8 cellular contexts compared by ENCODE assay signal in the genomic region with DNA sequence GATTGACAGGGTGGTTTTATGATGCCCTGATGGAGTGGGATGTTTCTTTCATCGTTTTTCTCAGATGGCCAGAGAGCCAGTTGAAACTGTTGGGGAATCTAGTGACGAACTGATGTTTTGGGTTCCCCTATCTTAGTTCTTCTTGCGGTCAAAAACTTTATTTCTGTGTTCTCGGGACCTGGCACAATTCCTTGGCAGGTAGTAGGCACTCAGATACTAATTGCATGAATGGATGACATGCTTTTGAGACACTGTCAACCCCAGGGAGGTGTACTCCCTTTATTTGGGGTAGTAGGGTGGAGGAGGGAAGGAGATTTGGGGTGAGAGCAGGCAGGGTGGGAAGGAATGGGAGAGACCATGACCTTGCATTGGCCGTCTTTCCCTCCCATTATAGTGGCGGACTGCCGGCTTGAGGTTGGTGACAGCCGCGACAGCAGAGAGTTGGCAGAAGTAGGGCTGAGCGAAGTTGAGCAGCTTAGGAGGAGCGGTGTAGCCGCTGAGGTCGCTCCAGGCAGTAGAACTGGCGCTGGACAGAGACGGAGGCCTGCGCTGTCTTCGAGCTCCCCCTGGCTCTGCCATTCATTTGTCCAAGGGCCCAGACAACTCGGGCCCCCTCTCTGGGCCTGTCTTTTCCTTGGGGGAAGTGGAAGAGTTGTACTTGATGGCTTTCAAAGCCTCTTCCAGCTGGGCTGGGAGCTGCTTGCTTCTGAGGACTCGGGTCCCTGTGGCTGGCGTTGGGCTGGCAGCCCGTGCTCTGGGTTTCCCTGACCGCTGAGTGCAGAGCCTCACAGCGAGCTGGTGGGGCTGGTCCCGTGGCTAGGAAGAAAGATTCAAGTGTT. TPM values are rescaled to one million over a fixed set of nuclear protein-coding genes. Genes with fewer than 3 reads are reported as not detected.
A peak's percentile ranks its signal among the peaks of the same experiment; 100 is the strongest.
DNase-seq lines count a peak whose midpoint lies in the region; ATAC-seq and TF ChIP-seq lines count a peak whose summit lies in the region.

No MANE protein-coding gene starts in this region.

- H3F3A ChIP-seq in DOHH2 (ENCODE audit: control insufficient read depth, insufficient read depth): peaks cover 15% of the 10 kb centered on the region

- ATAC-seq in left lung: peak; percentile 63
- peak; percentile 35 for ATAC-seq in stimulated activated naive CD8-positive, alpha-beta T cell treated with anti-CD3 and anti-CD28 coated beads, Interleukin-15, amount 100 ng/mL, for 72 hours
- ATAC-seq in HG02970 (IDR thresholded peaks at IDR 0.05; ENCODE audit: low FRiP score, unreplicated experiment): no peak
- no peak for ATAC-seq in GM21825 (IDR thresholded peaks at IDR 0.05; ENCODE audit: unreplicated experiment)

- H3K27me3 ChIP-seq in DOHH2 (ENCODE audit: control insufficient read depth, low read length): 0 out of 2 replicates have a peak, but pooled peaks cover 2% of the 10 kb centered on the region
- no peaks in the 10 kb centered on the region for H3K27me3 ChIP-seq in OCI-LY3 (ENCODE audit: low read depth, low read length)
- no peaks in the 10 kb centered on the region for H3K27me3 ChIP-seq in left lung
- peaks cover 18% of the 10 kb centered on the region for H3K27me3 ChIP-seq in H7 (ENCODE audit: control insufficient read depth, insufficient read depth, low read length)

- peak overlapping the region; percentile 84 for H3K4me3 ChIP-seq in DOHH2 (ENCODE audit: low read length)
- H3K4me3 ChIP-seq in OCI-LY3 (ENCODE audit: low read length): peak overlapping the region; percentile 76
- peak overlapping the region; percentile 19 to 65 for H3K4me3 ChIP-seq in left lung
- H3K4me3 ChIP-seq in H7 (ENCODE audit: insufficient read depth, low read depth, low read length): no peak overlapping the region

- DNase-seq in astrocyte of the hippocampus (ENCODE audit: low read depth, low spot score): peak; percentile 81
- peak; percentile 71 to 85 for DNase-seq in left lung
- peak; percentile 28 to 47 for DNase-seq in stimulated activated naive CD8-positive, alpha-beta T cell treated with anti-CD3 and anti-CD28 coated beads, Interleukin-15, amount 100 ng/mL, for 72 hours
- no peak for DNase-seq in H7

- no peaks in the 10 kb centered on the region for H3K27me3 Mint-ChIP-seq in stimulated activated naive CD8-positive, alpha-beta T cell treated with anti-CD3 and anti-CD28 coated beads, Interleukin-15, amount 100 ng/mL, for 72 hours

- H3K79me2 ChIP-seq in DOHH2 (ENCODE audit: control insufficient read depth, low read length) (peaks cover 72% of the 10 kb centered on the region), OCI-LY3 (ENCODE audit: low read length) (peaks cover 89% of the 10 kb centered on the region)

- H3K9me3 Mint-ChIP-seq in stimulated activated naive CD8-positive, alpha-beta T cell treated with anti-CD3 and anti-CD28 coated beads, Interleukin-15, amount 100 ng/mL, for 72 hours: peaks cover 13 to 14% of the 10 kb centered on the region in 2 donors

- H3K9me3 ChIP-seq in DOHH2 (ENCODE audit: control insufficient read depth, insufficient read depth, low read length): no peaks in the 10 kb centered on the region
- H3K9me3 ChIP-seq in OCI-LY3 (ENCODE audit: insufficient read depth, low read length): no peaks in the 10 kb centered on the region
- H3K9me3 ChIP-seq in left lung: no peaks in the 10 kb centered on the region

- H3K4me1 ChIP-seq in DOHH2 (ENCODE audit: control insufficient read depth, low read length) (peaks cover 61% of the 10 kb centered on the region), OCI-LY3 (ENCODE audit: low read length) (peaks cover 48% of the 10 kb centered on the region), left lung (peaks cover 21 to 89% of the 10 kb centered on the region in 2 donors)

- no peak overlapping the region for H2AFZ ChIP-seq in OCI-LY3 (ENCODE audit: low read depth, low read length)

- H3K4me1 Mint-ChIP-seq in stimulated activated naive CD8-positive, alpha-beta T cell treated with anti-CD3 and anti-CD28 coated beads, Interleukin-15, amount 100 ng/mL, for 72 hours: peaks cover 66% of the 10 kb centered on the region

- peak overlapping the region; percentile 76; the same call in 1 of the 2 replicates for H3K9ac ChIP-seq in OCI-LY3 (ENCODE audit: low read length)

- H4K20me1 ChIP-seq in DOHH2 (ENCODE audit: control insufficient read depth, insufficient read depth, low read depth, low read length): peaks cover 23% of the 10 kb centered on the region
- H4K20me1 ChIP-seq in OCI-LY3 (ENCODE audit: insufficient read depth, low read length): peaks cover 63% of the 10 kb centered on the region

- TF ChIP-seq CTCF in DOHH2 (IDR thresholded peaks at IDR 0.05; ENCODE audit: low read depth, low read length, poor library complexity, severe bottlenecking): no peak
- no peak for TF ChIP-seq CTCF in OCI-LY3 (IDR thresholded peaks at IDR 0.05; ENCODE audit: low read depth, low read length)
- peak in 1 of 2 donors; percentile 27 for TF ChIP-seq CTCF in left lung (IDR thresholded peaks at IDR 0.05)

- H3K36me3 ChIP-seq in DOHH2 (ENCODE audit: control insufficient read depth, low read length) (peaks cover 61% of the 10 kb centered on the region), OCI-LY3 (replicated peaks; ENCODE audit: low read depth, low read length) (peaks cover 60% of the 10 kb centered on the region), left lung (peaks cover 0 to 19% of the 10 kb centered on the region in 2 donors), H7 (replicated peaks; ENCODE audit: control insufficient read depth, insufficient read depth, low read length) (no peaks in the 10 kb centered on the region)

- H3K27ac ChIP-seq in DOHH2 (ENCODE audit: low read depth, low read length): no peak overlapping the region
- no peak overlapping the region for H3K27ac ChIP-seq in OCI-LY3 (ENCODE audit: low read length)
- H3K27ac ChIP-seq in left lung: peak overlapping the region in 1 of 2 donors; percentile 93

- H3K4me2 ChIP-seq in DOHH2 (ENCODE audit: low read length): peak overlapping the region; percentile 98
- H3K4me2 ChIP-seq in OCI-LY3 (ENCODE audit: low read length): peak overlapping the region; percentile 99

- peak overlapping the region in 1 of 2 donors; percentile 63 for H3K27ac Mint-ChIP-seq in stimulated activated naive CD8-positive, alpha-beta T cell treated with anti-CD3 and anti-CD28 coated beads, Interleukin-15, amount 100 ng/mL, for 72 hours

- intact Hi-C loops in left lung (cut with DNase I): loop anchor here in 1 of 2 donors (10.0 kb wide), 1 partner anchor 63 kb away; the partner anchor contains the start of gene DGUOK

- H3K9me2 ChIP-seq in DOHH2 (replicated peaks; ENCODE audit: control insufficient read depth, low read length): no peaks in the 10 kb centered on the region

- H3K4me3 Mint-ChIP-seq in stimulated activated naive CD8-positive, alpha-beta T cell treated with anti-CD3 and anti-CD28 coated beads, Interleukin-15, amount 100 ng/mL, for 72 hours: peak overlapping the region; percentile 95 to 98

RNA-seq across cellular contexts. Expression of gene TET3, which starts 2.6 kb away (rescaled TPM):
- total RNA-seq in left lung: 10 to 100 TPM; 16.6 to 32.1 TPM
- total RNA-seq in H7 (2014; rRNA removed; shearing (Covaris generic)): 7.2 and 7.3 TPM in 2 replicates

Comparison
In these comparisons a context has a peak if more than half of its experiments do, and no peak if none do; other contexts are left out.
1. ATAC-seq: peak in left lung (single experiment) and stimulated activated naive CD8-positive, alpha-beta T cell treated with anti-CD3 and anti-CD28 coated beads, Interleukin-15, amount 100 ng/mL, for 72 hours (single experiment); none in HG02970 (single experiment) and GM21825 (single experiment).